Comparison of ENCODE assay signal across 8 cellular contexts in genomic region chr1:156490401-156491032, GRCh38. TPM values are rescaled to one million over a fixed set of nuclear protein-coding genes. Genes with fewer than 3 reads are reported as not detected.
A peak's percentile ranks its signal among the peaks of the same experiment; 100 is the strongest.
DNase-seq lines count a peak whose midpoint lies in the region; ATAC-seq and TF ChIP-seq lines count a peak whose summit lies in the region.

No MANE protein-coding gene starts in this region.

- H3K9me3 ChIP-seq in adipocyte (ENCODE audit: control insufficient read depth, low read length) (no peaks in the 10 kb centered on the region), tibial nerve (no peaks in the 10 kb centered on the region)

- peak overlapping the region; percentile 58 for H3K9ac ChIP-seq in adipocyte (ENCODE audit: low read length)

- peaks cover 70% of the 10 kb centered on the region for H3K4me1 ChIP-seq in adipocyte (ENCODE audit: control insufficient read depth, insufficient read depth, low read length)
- H3K4me1 ChIP-seq in tibial nerve = peaks cover 2 to 99% (median 87%) of the 10 kb centered on the region in 4 donors

- no peaks in the 10 kb centered on the region for H3K27me3 ChIP-seq in adipocyte (replicated peaks; ENCODE audit: control insufficient read depth, insufficient read depth, low read length)
- H3K27me3 ChIP-seq in tibial nerve = no peaks in the 10 kb centered on the region

- peak overlapping the region; percentile 68 to 84 (median 79) for H3K27ac ChIP-seq in tibial nerve

- H3K4me3 ChIP-seq in adipocyte (ENCODE audit: low read length) = peak overlapping the region; percentile 49
- peak overlapping the region; percentile 10 to 33 (median 20) for H3K4me3 ChIP-seq in tibial nerve

- TF ChIP-seq EP300 in tibial nerve (IDR thresholded peaks at IDR 0.05) = no peak

- no peaks in the 10 kb centered on the region for H3K27me3 Mint-ChIP-seq in activated T-cell treated with anti-CD3 and anti-CD28 coated beads, Interleukin-2, amount 50 U/mL, for 72 hours (ENCODE audit: low read depth)

- ATAC-seq in activated T-cell treated with anti-CD3 and anti-CD28 coated beads, Interleukin-2, amount 50 U/mL, for 72 hours (replicated peaks in 1 of 2) = no peak
- ATAC-seq in left colon = peak; percentile 47

- peak in 3 of 5 experiments; percentile 12 to 56 (median 43) for TF ChIP-seq CTCF in tibial nerve (IDR thresholded peaks at IDR 0.05)

- peak overlapping the region; percentile 81 to 85 for H3K4me3 Mint-ChIP-seq in activated T-cell treated with anti-CD3 and anti-CD28 coated beads, Interleukin-2, amount 50 U/mL, for 72 hours

- H3K36me3 Mint-ChIP-seq in activated T-cell treated with anti-CD3 and anti-CD28 coated beads, Interleukin-2, amount 50 U/mL, for 72 hours (ENCODE audit: insufficient read depth in 2 of 2) = peaks cover 4 to 9% of the 10 kb centered on the region in 2 donors

- peaks cover 0 to 2% of the 10 kb centered on the region in 2 donors for H3K9me3 Mint-ChIP-seq in activated T-cell treated with anti-CD3 and anti-CD28 coated beads, Interleukin-2, amount 50 U/mL, for 72 hours

- 9% methylated on average over 8 to 10 of the region's 10 CpGs for WGBS in tibial nerve, 2 donors

- no peak for DNase-seq in activated T-cell treated with anti-CD3 and anti-CD28 coated beads, Interleukin-2, amount 50 U/mL, for 72 hours
- DNase-seq in activated T-cell treated with anti-CD3 and anti-CD28 coated beads, Interleukin-2, amount 50 U/mL, for 1 hour = no peak
- DNase-seq in adipocyte (ENCODE audit: low read depth) (peak; percentile 69), left colon (no peak), tibial nerve (ENCODE audit: low spot score in 2 of 2) (no peak), NCI-H1092 (lab: John Stamatoyannopoulos, UW) (no peak), NCI-H146 treated with DMSO at 0.1 percent for 48 hours (lab: John Stamatoyannopoulos, UW; ENCODE audit: unreplicated experiment) (no peak), putamen (ENCODE audit: low spot score) (no peak)

- H3K27ac Mint-ChIP-seq in activated T-cell treated with anti-CD3 and anti-CD28 coated beads, Interleukin-2, amount 50 U/mL, for 72 hours = peak overlapping the region; percentile 2

- H3K36me3 ChIP-seq in adipocyte (ENCODE audit: control insufficient read depth, insufficient read depth, low read length, severe bottlenecking) = peaks cover 10% of the 10 kb centered on the region
- H3K36me3 ChIP-seq in tibial nerve = no peaks in the 10 kb centered on the region

- intact Hi-C loops in left colon (cut with DNase I, micrococcal nuclease) = no loop called here

- TF ChIP-seq POLR2A in tibial nerve (IDR thresholded peaks at IDR 0.05) = no peak

- peaks cover 94% of the 10 kb centered on the region for H3K4me1 Mint-ChIP-seq in activated T-cell treated with anti-CD3 and anti-CD28 coated beads, Interleukin-2, amount 50 U/mL, for 72 hours (ENCODE audit: low read depth)

RNA-seq across cellular contexts. Expression of gene MEF2D, which starts 10.1 kb away (rescaled TPM):
- total RNA-seq in activated T-cell treated with anti-CD3 and anti-CD28 coated beads, Interleukin-2, amount 50 U/mL, for 72 hours = 10 to 100 TPM; 73.3 to 86.8 TPM
- total RNA-seq in left colon (10 to 100 TPM; 45.9 to 66.4 TPM), tibial nerve (10 to 100 TPM; 67.5 to 84.9 (median 70.8) TPM)
